In genomic region chrX:154437398-154437752, GRCh38 we compare ENCODE assay signal across 7 cellular contexts. TPM values are rescaled to one million over a fixed set of nuclear protein-coding genes. Genes with fewer than 3 reads are reported as not detected.
DNase-seq lines count a peak whose midpoint lies in the region; ATAC-seq and TF ChIP-seq lines count a peak whose summit lies in the region.

No MANE protein-coding gene starts in this region.

- H3K27ac ChIP-seq in right cardiac atrium (ENCODE audit: low read length), result peak overlapping the region; percentile 69

- ATAC-seq in HG02588 (IDR thresholded peaks at IDR 0.05; ENCODE audit: unreplicated experiment) (peak; percentile 7), activated B cell treated with CpG ODN at 0.5 μM for 24 hours (ENCODE audit: low read depth) (no peak), right cardiac atrium (peak; percentile 17 to 22), HG03520 (IDR thresholded peaks at IDR 0.05; ENCODE audit: unreplicated experiment) (no peak)
- no peak for ATAC-seq in stimulated activated effector memory CD8-positive, alpha-beta T cell treated with anti-CD3 and anti-CD28 coated beads, Interleukin-12 subunit alpha, Interleukin-12 subunit beta, amount 100 ng/mL, for 72 hours

- no peaks in the 10 kb centered on the region for H3K9me3 ChIP-seq in right cardiac atrium (ENCODE audit: control insufficient read depth, low read length)

- H3K4me3 ChIP-seq in right cardiac atrium (ENCODE audit: low read length), result peak overlapping the region; percentile 79

- no peaks in the 10 kb centered on the region for H3K27me3 ChIP-seq in right cardiac atrium (ENCODE audit: control insufficient read depth, insufficient read depth)

- peaks cover 1% of the 10 kb centered on the region for H3K4me1 ChIP-seq in right cardiac atrium (ENCODE audit: control insufficient read depth, insufficient read depth, low read length)

- H3K4me1 Mint-ChIP-seq in activated B cell treated with CpG ODN at 0.5 μM for 24 hours, result peaks cover 22% of the 10 kb centered on the region
- peaks cover 37% of the 10 kb centered on the region for H3K4me1 Mint-ChIP-seq in stimulated activated effector memory CD8-positive, alpha-beta T cell treated with anti-CD3 and anti-CD28 coated beads, Interleukin-12 subunit alpha, Interleukin-12 subunit beta, amount 100 ng/mL, for 72 hours

- H3K36me3 Mint-ChIP-seq in activated B cell treated with CpG ODN at 0.5 μM for 24 hours (ENCODE audit: low read depth), result peaks cover 47% of the 10 kb centered on the region
- H3K36me3 Mint-ChIP-seq in stimulated activated effector memory CD8-positive, alpha-beta T cell treated with anti-CD3 and anti-CD28 coated beads, Interleukin-12 subunit alpha, Interleukin-12 subunit beta, amount 100 ng/mL, for 72 hours, result peaks cover 65% of the 10 kb centered on the region

- no peaks in the 10 kb centered on the region for H3K27me3 Mint-ChIP-seq in activated B cell treated with CpG ODN at 0.5 μM for 24 hours

- intact Hi-C loops in activated B cell treated with CpG ODN at 0.5 μM for 24 hours (cut with micrococcal nuclease), result loop anchor here (2.0 to 5.0 kb wide), 3 partner anchors 19 to 41 kb away; partner anchors contain the start of genes LAGE3 and RPL10
- intact Hi-C loops in right cardiac atrium (cut with DNase I), result no loop called here

- H3K4me3 Mint-ChIP-seq in activated B cell treated with CpG ODN at 0.5 μM for 24 hours, result peak overlapping the region; percentile 88
- H3K4me3 Mint-ChIP-seq in stimulated activated effector memory CD8-positive, alpha-beta T cell treated with anti-CD3 and anti-CD28 coated beads, Interleukin-12 subunit alpha, Interleukin-12 subunit beta, amount 100 ng/mL, for 72 hours, result peak overlapping the region; percentile 82

- WGBS in right cardiac atrium, result under 1% methylated on average over 35 of the region's 35 CpGs

- POLR2A ChIA-PET in activated B cell treated with CpG ODN at 0.5 μM for 24 hours (lab: Charles Lee), result no interaction called here

- TF ChIP-seq CTCF in activated B cell treated with CpG ODN at 0.5 μM for 24 hours (IDR thresholded peaks at IDR 0.05), result no peak

- no peak for DNase-seq in activated B cell treated with CpG ODN at 0.5 μM for 24 hours
- DNase-seq in right cardiac atrium, result no peak
- DNase-seq in stimulated activated effector memory CD8-positive, alpha-beta T cell treated with anti-CD3 and anti-CD28 coated beads, Interleukin-12 subunit alpha, Interleukin-12 subunit beta, amount 100 ng/mL, for 72 hours (ENCODE audit: low spot score in 2 of 2), result no peak
- no peak for DNase-seq in DMS114 treated with DMSO at 0.1 percent for 48 hours (lab: John Stamatoyannopoulos, UW; ENCODE audit: unreplicated experiment)
- DNase-seq in globus pallidus (ENCODE audit: low spot score), result no peak

- CTCF ChIA-PET in activated B cell treated with CpG ODN at 0.5 μM for 24 hours (lab: Charles Lee), result no interaction called here

- H3K9me3 Mint-ChIP-seq in activated B cell treated with CpG ODN at 0.5 μM for 24 hours, result no peaks in the 10 kb centered on the region
- H3K9me3 Mint-ChIP-seq in stimulated activated effector memory CD8-positive, alpha-beta T cell treated with anti-CD3 and anti-CD28 coated beads, Interleukin-12 subunit alpha, Interleukin-12 subunit beta, amount 100 ng/mL, for 72 hours, result no peaks in the 10 kb centered on the region

- peak overlapping the region; percentile 65 for H3K27ac Mint-ChIP-seq in activated B cell treated with CpG ODN at 0.5 μM for 24 hours
- H3K27ac Mint-ChIP-seq in stimulated activated effector memory CD8-positive, alpha-beta T cell treated with anti-CD3 and anti-CD28 coated beads, Interleukin-12 subunit alpha, Interleukin-12 subunit beta, amount 100 ng/mL, for 72 hours, result peak overlapping the region; percentile 84

RNA-seq across cellular contexts. Expression of gene GDI1, which starts 0.4 kb away (rescaled TPM):
- total RNA-seq in activated B cell treated with CpG ODN at 0.5 μM for 24 hours (112 and 127 TPM in 2 replicates), right cardiac atrium (10 to 100 TPM; 82.7 to 99.3 (median 96.9) TPM)
- 102 TPM for polyA plus RNA-seq in right cardiac atrium

RNA-seq across cellular contexts. Expression of gene FAM50A, which starts 6.6 kb away (rescaled TPM):
- 52.5 and 56.0 TPM in 2 replicates for total RNA-seq in activated B cell treated with CpG ODN at 0.5 μM for 24 hours
- 10 to 100 TPM; 48.6 to 54.0 (median 53.0) TPM for total RNA-seq in right cardiac atrium
- 88.7 TPM for polyA plus RNA-seq in right cardiac atrium

RNA-seq across cellular contexts. Expression of gene ATP6AP1, which starts 8.9 kb away (rescaled TPM):
- total RNA-seq in activated B cell treated with CpG ODN at 0.5 μM for 24 hours (36.6 and 38.8 TPM in 2 replicates), right cardiac atrium (10 to 100 TPM; 73.7 to 83.8 (median 77.4) TPM)
- polyA plus RNA-seq in right cardiac atrium, result 63.1 TPM

RNA-seq across cellular contexts. Expression of gene PLXNA3, which starts 20.7 kb away (rescaled TPM):
- total RNA-seq in activated B cell treated with CpG ODN at 0.5 μM for 24 hours (58.9 and 69.5 TPM in 2 replicates), right cardiac atrium (10 to 100 TPM; 26.5 to 34.0 (median 29.6) TPM)
- polyA plus RNA-seq in right cardiac atrium, result 12.2 TPM

RNA-seq across cellular contexts. Expression of gene TAFAZZIN, which starts 26.0 kb away (rescaled TPM):
- total RNA-seq in activated B cell treated with CpG ODN at 0.5 μM for 24 hours (50.5 and 66.1 TPM in 2 replicates), right cardiac atrium (10 to 100 TPM; 38.0 to 45.0 (median 39.0) TPM)
- 43.9 TPM for polyA plus RNA-seq in right cardiac atrium

Comparison
In these comparisons a context has a peak if more than half of its experiments do, and no peak if none do; other contexts are left out.
1. ATAC-seq: peak in HG02588 (single experiment) and right cardiac atrium (2 of 2); none in activated B cell treated with CpG ODN at 0.5 μM for 24 hours (single experiment), stimulated activated effector memory CD8-positive, alpha-beta T cell treated with anti-CD3 and anti-CD28 coated beads, Interleukin-12 subunit alpha, Interleukin-12 subunit beta, amount 100 ng/mL, for 72 hours (single experiment) and HG03520 (single experiment).